8 cellular contexts compared by ENCODE assay signal in the genomic region with DNA sequence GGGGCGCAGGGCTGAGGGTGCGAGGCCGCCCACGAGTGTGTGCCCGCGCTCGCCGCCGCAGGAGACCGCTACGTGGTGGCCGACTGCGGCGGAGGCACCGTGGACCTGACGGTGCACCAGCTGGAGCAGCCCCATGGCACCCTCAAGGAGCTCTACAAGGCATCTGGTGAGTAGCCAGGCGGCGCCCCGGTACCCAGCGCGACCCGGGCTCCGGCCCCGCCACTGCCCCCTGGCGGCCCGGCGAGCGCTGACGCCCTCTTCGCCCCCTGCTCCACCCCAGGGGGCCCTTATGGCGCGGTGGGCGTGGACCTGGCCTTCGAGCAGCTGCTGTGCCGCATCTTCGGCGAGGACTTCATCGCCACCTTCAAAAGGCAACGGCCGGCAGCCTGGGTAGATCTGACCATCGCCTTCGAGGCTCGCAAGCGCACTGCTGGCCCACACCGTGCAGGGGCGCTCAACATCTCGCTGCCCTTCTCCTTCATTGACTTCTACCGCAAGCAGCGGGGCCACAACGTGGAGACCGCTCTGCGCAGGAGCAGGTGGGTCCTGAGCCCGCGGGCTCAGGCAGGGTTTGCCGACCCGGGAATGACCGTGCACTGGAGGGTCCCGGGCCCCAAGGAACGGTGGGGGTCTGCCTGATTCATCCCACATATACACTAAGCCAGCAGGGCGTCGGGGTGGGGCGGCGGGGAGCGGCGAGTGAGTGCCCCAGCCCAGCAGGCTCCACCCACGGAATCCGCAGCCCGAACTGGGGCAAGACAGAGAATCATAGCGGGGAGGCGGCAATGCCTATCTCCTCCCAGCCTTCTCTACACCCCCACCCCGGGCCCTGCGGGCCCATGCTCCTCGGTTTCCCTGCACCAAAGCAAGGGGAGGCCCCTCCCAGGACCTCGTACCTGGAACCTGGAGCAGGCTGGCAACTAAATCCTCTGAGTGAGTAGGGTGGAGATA. TPM values are rescaled to one million over a fixed set of nuclear protein-coding genes. Genes with fewer than 3 reads are reported as not detected.
DNase-seq lines count a peak whose midpoint lies in the region; ATAC-seq and TF ChIP-seq lines count a peak whose summit lies in the region.

No MANE protein-coding gene starts in this region.

- TF ChIP-seq CTCF in GM10266 (IDR thresholded peaks at IDR 0.05; ENCODE audit: control insufficient read depth, insufficient read depth, low read depth, missing control alignments): peak; percentile 42

- H3K36me3 Mint-ChIP-seq in activated naive CD4-positive, alpha-beta T cell treated with anti-CD3 and anti-CD28 coated beads, Interleukin-2, amount 50 U/mL, for 72 hours: no peaks in the 10 kb centered on the region

- peaks cover 2% of the 10 kb centered on the region for H3K9me3 ChIP-seq in iPS-18c (ENCODE audit: control insufficient read depth, insufficient read depth, low read length)
- no peaks in the 10 kb centered on the region for H3K9me3 ChIP-seq in MG63

- DNase-seq in GM10266 (ENCODE audit: extremely low spot score) (peak; percentile 86), NCI-H146 (lab: John Stamatoyannopoulos, UW) (peak; percentile 77), G401 (ENCODE audit: low spot score) (no peak), MG63 (no peak)
- DNase-seq in activated naive CD4-positive, alpha-beta T cell treated with anti-CD3 and anti-CD28 coated beads, Interleukin-2, amount 50 U/mL, for 72 hours (ENCODE audit: low spot score in 2 of 2): peak in 1 of 2 donors; percentile 59
- peak; percentile 15 to 37 for DNase-seq in stimulated activated CD8-positive, alpha-beta memory T cell treated with anti-CD3 and anti-CD28 coated beads, Interleukin-15, amount 100 ng/mL, for 48 hours (ENCODE audit: low read depth in 2 of 2)

- peak overlapping the region; percentile 57 for H3K4me3 ChIP-seq in iPS-18c (ENCODE audit: insufficient read depth, low read depth, low read length)
- H3K4me3 ChIP-seq in MG63: no peak overlapping the region

- no peaks in the 10 kb centered on the region; the same call in 1 of the 2 replicates for H3K36me3 ChIP-seq in MG63

- H3K9me3 Mint-ChIP-seq in activated naive CD4-positive, alpha-beta T cell treated with anti-CD3 and anti-CD28 coated beads, Interleukin-2, amount 50 U/mL, for 72 hours: no peaks in the 10 kb centered on the region

- in situ Hi-C loops in G401 (cut with HindIII; ENCODE audit: low sequenced_read_pairs): no loop called here

- no peaks in the 10 kb centered on the region for H3K27me3 ChIP-seq in MG63

- H3K27ac Mint-ChIP-seq in activated naive CD4-positive, alpha-beta T cell treated with anti-CD3 and anti-CD28 coated beads, Interleukin-2, amount 50 U/mL, for 72 hours: no peak overlapping the region

- peak; percentile 30 to 52 for ATAC-seq in activated naive CD4-positive, alpha-beta T cell treated with anti-CD3 and anti-CD28 coated beads, Interleukin-2, amount 50 U/mL, for 72 hours
- no peak for ATAC-seq in HG03045 (IDR thresholded peaks at IDR 0.05; ENCODE audit: unreplicated experiment)

RNA-seq across cellular contexts. Expression of a gene that starts 17.5 kb away (rescaled TPM):
- total RNA-seq in activated naive CD4-positive, alpha-beta T cell treated with anti-CD3 and anti-CD28 coated beads, Interleukin-2, amount 50 U/mL, for 72 hours: not detected
- not detected in 2 replicates for total RNA-seq in G401 (2014; rRNA removed; shearing (Covaris generic))
- total RNA-seq in MG63 (2014; rRNA removed; shearing (Covaris generic); ENCODE audit: low replicate concordance): 0.03 TPM in 1 of 2 replicates, not detected in the other

RNA-seq across cellular contexts. Expression of a gene that starts 17.6 kb away (rescaled TPM):
- 10 to 100 TPM; 44.7 to 45.0 TPM for total RNA-seq in activated naive CD4-positive, alpha-beta T cell treated with anti-CD3 and anti-CD28 coated beads, Interleukin-2, amount 50 U/mL, for 72 hours
- total RNA-seq in G401 (2014; rRNA removed; shearing (Covaris generic)): 95.8 and 107 TPM in 2 replicates
- 42.8 and 66.6 TPM in 2 replicates for total RNA-seq in MG63 (2014; rRNA removed; shearing (Covaris generic); ENCODE audit: low replicate concordance)

RNA-seq across cellular contexts. Expression of a gene that starts 31.3 kb away (rescaled TPM):
- total RNA-seq in activated naive CD4-positive, alpha-beta T cell treated with anti-CD3 and anti-CD28 coated beads, Interleukin-2, amount 50 U/mL, for 72 hours: under 1 TPM in 1 of 2 donors, not detected in 1; 0.14 TPM
- 2.4 and 3.0 TPM in 2 replicates for total RNA-seq in G401 (2014; rRNA removed; shearing (Covaris generic))
- total RNA-seq in MG63 (2014; rRNA removed; shearing (Covaris generic); ENCODE audit: low replicate concordance): 0.95 TPM in 1 of 2 replicates, not detected in the other

RNA-seq across cellular contexts. Expression of a gene that starts 36.6 kb away (rescaled TPM):
- 10 to 100 TPM; 34.4 to 48.1 TPM for total RNA-seq in activated naive CD4-positive, alpha-beta T cell treated with anti-CD3 and anti-CD28 coated beads, Interleukin-2, amount 50 U/mL, for 72 hours
- 42.5 and 46.8 TPM in 2 replicates for total RNA-seq in G401 (2014; rRNA removed; shearing (Covaris generic))
- 50.0 and 81.5 TPM in 2 replicates for total RNA-seq in MG63 (2014; rRNA removed; shearing (Covaris generic); ENCODE audit: low replicate concordance)

RNA-seq across cellular contexts. Expression of a gene that starts 37.6 kb away (rescaled TPM):
- total RNA-seq in activated naive CD4-positive, alpha-beta T cell treated with anti-CD3 and anti-CD28 coated beads, Interleukin-2, amount 50 U/mL, for 72 hours: under 1 TPM in 1 of 2 donors, not detected in 1; 0.14 TPM
- total RNA-seq in G401 (2014; rRNA removed; shearing (Covaris generic)): not detected in 2 replicates
- not detected in 2 replicates for total RNA-seq in MG63 (2014; rRNA removed; shearing (Covaris generic); ENCODE audit: low replicate concordance)

Comparison
In these comparisons a context has a peak if more than half of its experiments do, and no peak if none do; other contexts are left out.
1. DNase-seq: peak in GM10266 (single experiment), NCI-H146 (single experiment) and stimulated activated CD8-positive, alpha-beta memory T cell treated with anti-CD3 and anti-CD28 coated beads, Interleukin-15, amount 100 ng/mL, for 48 hours (2 of 2); none in G401 (single experiment) and MG63 (single experiment).